In genomic region chr16:1475552-1476114, GRCh38 we compare ENCODE assay signal across 9 cellular contexts. TPM values are rescaled to one million over a fixed set of nuclear protein-coding genes. Genes with fewer than 3 reads are reported as not detected.
DNase-seq lines count a peak whose midpoint lies in the region; ATAC-seq and TF ChIP-seq lines count a peak whose summit lies in the region.
"Had no signal": no experiment of that assay in that cellular context is flagged by ENCODE, and none has a peak within 500 bp of the region (broad histone marks: within the 10 kb centered on the region; RNA-seq: fewer than 3 reads in every experiment).

No MANE protein-coding gene starts in this region.

- peaks cover 5% of the 10 kb centered on the region for H3K36me3 ChIP-seq in mesodermal cell (ENCODE audit: control insufficient read depth, insufficient read depth, low read length)
- no peaks in the 10 kb centered on the region for H3K36me3 ChIP-seq in uterus

- peaks cover 2% of the 10 kb centered on the region for H3K36me3 Mint-ChIP-seq in activated naive CD4-positive, alpha-beta T cell treated with anti-CD3 and anti-CD28 coated beads, Interleukin-2, amount 10 ng/mL, durations not matched to agents 7 days and 5 days
- no peaks in the 10 kb centered on the region for H3K36me3 Mint-ChIP-seq in brain

- H3K9me3 ChIP-seq in mesodermal cell (ENCODE audit: control insufficient read depth, low read length) (peaks cover 7% of the 10 kb centered on the region), uterus (no peaks in the 10 kb centered on the region)

- H3K4me3 ChIP-seq in mesodermal cell (ENCODE audit: extremely low read depth, insufficient read depth, low read length, poor library complexity, severe bottlenecking) (peak overlapping the region; percentile 66), uterus (peak overlapping the region; percentile 59 to 84)

- ATAC-seq in GM18909 (IDR thresholded peaks at IDR 0.05; ENCODE audit: poor library complexity, unreplicated experiment) (no peak), GM21825 (IDR thresholded peaks at IDR 0.05; ENCODE audit: unreplicated experiment) (no peak)

- H3K27me3 ChIP-seq in uterus, result no peaks in the 10 kb centered on the region

- no peak for TF ChIP-seq POLR2A in uterus (IDR thresholded peaks at IDR 0.05)

- no peak for DNase-seq in activated naive CD4-positive, alpha-beta T cell treated with anti-CD3 and anti-CD28 coated beads, Interleukin-2, amount 10 ng/mL, durations not matched to agents 7 days and 5 days
- DNase-seq in activated naive CD4-positive, alpha-beta T cell treated with Interleukin-2 at 50 U/mL for 16 hours, result no peak
- DNase-seq in uterus, result no peak
- DNase-seq in GM20000 (ENCODE audit: low spot score), result no peak

- peak overlapping the region; percentile 88 for H3K27ac Mint-ChIP-seq in activated naive CD4-positive, alpha-beta T cell treated with anti-CD3 and anti-CD28 coated beads, Interleukin-2, amount 10 ng/mL, durations not matched to agents 7 days and 5 days
- peak overlapping the region; percentile 38 to 97 (median 88) for H3K27ac Mint-ChIP-seq in brain

- intact Hi-C loops in uterus (cut with DNase I; ENCODE audit: low total_unique reads), result no loop called here

- H3K9me3 Mint-ChIP-seq in activated naive CD4-positive, alpha-beta T cell treated with anti-CD3 and anti-CD28 coated beads, Interleukin-2, amount 10 ng/mL, durations not matched to agents 7 days and 5 days, result no peaks in the 10 kb centered on the region
- H3K9me3 Mint-ChIP-seq in brain, result peaks cover 0 to 4% (median 0%) of the 10 kb centered on the region in 5 experiments

- peak overlapping the region; percentile 83 for H3K4me3 Mint-ChIP-seq in activated naive CD4-positive, alpha-beta T cell treated with anti-CD3 and anti-CD28 coated beads, Interleukin-2, amount 10 ng/mL, durations not matched to agents 7 days and 5 days
- H3K4me3 Mint-ChIP-seq in brain, result peak overlapping the region; percentile 86 to 91 (median 87)

- peaks cover 34% of the 10 kb centered on the region for H3K4me1 Mint-ChIP-seq in activated naive CD4-positive, alpha-beta T cell treated with anti-CD3 and anti-CD28 coated beads, Interleukin-2, amount 10 ng/mL, durations not matched to agents 7 days and 5 days
- H3K4me1 Mint-ChIP-seq in brain, result peaks cover 39% of the 10 kb centered on the region

- CTCF ChIA-PET in activated naive CD4-positive, alpha-beta T cell treated with anti-CD3 and anti-CD28 coated beads, Interleukin-2, amount 10 ng/mL, durations not matched to agents 7 days and 5 days (lab: Charles Lee), result no interaction called here

- TF ChIP-seq CTCF in brain (conservative IDR thresholded peaks at IDR 0.05) (no peak), uterus (IDR thresholded peaks at IDR 0.05) (no peak), GM20000 (IDR thresholded peaks at IDR 0.05; ENCODE audit: extremely low read depth, missing control alignments) (no peak)

- H3K27me3 Mint-ChIP-seq in activated naive CD4-positive, alpha-beta T cell treated with anti-CD3 and anti-CD28 coated beads, Interleukin-2, amount 10 ng/mL, durations not matched to agents 7 days and 5 days, result peaks cover 6% of the 10 kb centered on the region
- peaks cover 4% of the 10 kb centered on the region for H3K27me3 Mint-ChIP-seq in brain

- H3K4me1 ChIP-seq in mesodermal cell (ENCODE audit: control insufficient read depth, insufficient read depth, low read length, poor library complexity, severe bottlenecking) (peaks cover 12% of the 10 kb centered on the region), uterus (no peaks in the 10 kb centered on the region)

- peak overlapping the region; percentile 81 for H3K27ac ChIP-seq in mesodermal cell (ENCODE audit: low read depth, low read length, severe bottlenecking)
- H3K27ac ChIP-seq in uterus, result peak overlapping the region; percentile 80 to 89

- WGBS in mesodermal cell (ENCODE audit: insufficient coverage in 2 of 2), 2 experiments, result 76 to 82% methylated on average over 15 of the region's 15 CpGs

RNA-seq across cellular contexts. Expression of gene CLCN7, which starts 0.8 kb away (rescaled TPM):
- polyA plus RNA-seq in brain (ENCODE audit: insufficient read depth, low read depth, low replicate concordance), result 52.8 TPM
- 46.9 TPM for polyA plus RNA-seq in mesodermal cell (2013, experiment 1 of 2)
- polyA plus RNA-seq in mesodermal cell (2013, experiment 2 of 2), result 34.1 TPM
- 100 to 1,000 TPM in 1 of 4 donors, 10 to 100 TPM in 3; 21.5 to 145 (median 57.2) TPM for total RNA-seq in uterus

RNA-seq across cellular contexts. Expression of gene PTX4, which starts 13.1 kb away (rescaled TPM):
- not detected for polyA plus RNA-seq in brain (ENCODE audit: insufficient read depth, low read depth, low replicate concordance)
- polyA plus RNA-seq in mesodermal cell (2013, experiment 1 of 2), result not detected
- polyA plus RNA-seq in mesodermal cell (2013, experiment 2 of 2), result not detected
- under 1 TPM in 2 of 4 donors, not detected in 2; 0.28 to 0.52 TPM for total RNA-seq in uterus
- total RNA-seq: T-helper 1 cell treated with Interleukin-12 subunit alpha and Interleukin-12 subunit beta and Interleukin-4 antibody, amounts not matched to agents 30 ng/mL and 1 ng/mL, for 36 hours had no signal

RNA-seq across cellular contexts. Expression of gene TELO2, which starts 17.5 kb away (rescaled TPM):
- 34.8 TPM for polyA plus RNA-seq in brain (ENCODE audit: insufficient read depth, low read depth, low replicate concordance)
- 34.4 TPM for polyA plus RNA-seq in mesodermal cell (2013, experiment 1 of 2)
- 23.8 TPM for polyA plus RNA-seq in mesodermal cell (2013, experiment 2 of 2)
- total RNA-seq in uterus, result 10 to 100 TPM in 3 of 4 donors, 1 to 10 TPM in 1; 4.9 to 59.1 (median 39.0) TPM

RNA-seq across cellular contexts. Expression of gene CCDC154, which starts 31.3 kb away (rescaled TPM):
- 4.8 TPM for polyA plus RNA-seq in brain (ENCODE audit: insufficient read depth, low read depth, low replicate concordance)
- 0.77 TPM for polyA plus RNA-seq in mesodermal cell (2013, experiment 1 of 2)
- 0.81 TPM for polyA plus RNA-seq in mesodermal cell (2013, experiment 2 of 2)
- 1 to 10 TPM in 1 of 4 donors, under 1 TPM in 2, not detected in 1; 0.48 to 5.3 (median 0.51) TPM for total RNA-seq in uterus

RNA-seq across cellular contexts. Expression of gene PERCC1, which starts 44.8 kb away (rescaled TPM):
- polyA plus RNA-seq in brain (ENCODE audit: insufficient read depth, low read depth, low replicate concordance), result 13.1 TPM
- polyA plus RNA-seq in mesodermal cell (2013, experiment 1 of 2), result not detected
- not detected for polyA plus RNA-seq in mesodermal cell (2013, experiment 2 of 2)
- not detected for total RNA-seq in uterus
- total RNA-seq: T-helper 1 cell treated with Interleukin-12 subunit alpha and Interleukin-12 subunit beta and Interleukin-4 antibody, amounts not matched to agents 30 ng/mL and 1 ng/mL, for 36 hours had no signal
